Comparison of ENCODE assay signal across 8 cellular contexts in genomic region chr5:33162057-33162456, GRCh38.
"Had no signal": no experiment of that assay in that cellular context is flagged by ENCODE, and none has a peak within 500 bp of the region (broad histone marks: within the 10 kb centered on the region; RNA-seq: fewer than 3 reads in every experiment).

No MANE protein-coding gene starts in this region.

- H3K4me3 Mint-ChIP-seq: HFFc6 had no signal

- DNase-seq: GOT3, H7, HFFc6, IMR-90 had no signal

- H3K4me3 ChIP-seq: HAP-1, K562 had no signal

- H3K9me3 ChIP-seq: HAP-1 had no signal

- H3K36me3 ChIP-seq: HAP-1 had no signal

- H3K27ac ChIP-seq: HL-60 had no signal

- FAIRE-seq: K562 had no signal

- ATAC-seq: HCT116, K562 had no signal

- H3K4me1 ChIP-seq: HAP-1 had no signal

- H3K27ac Mint-ChIP-seq: HFFc6 had no signal
